17 cellular contexts compared by ENCODE assay signal in the genomic region with DNA sequence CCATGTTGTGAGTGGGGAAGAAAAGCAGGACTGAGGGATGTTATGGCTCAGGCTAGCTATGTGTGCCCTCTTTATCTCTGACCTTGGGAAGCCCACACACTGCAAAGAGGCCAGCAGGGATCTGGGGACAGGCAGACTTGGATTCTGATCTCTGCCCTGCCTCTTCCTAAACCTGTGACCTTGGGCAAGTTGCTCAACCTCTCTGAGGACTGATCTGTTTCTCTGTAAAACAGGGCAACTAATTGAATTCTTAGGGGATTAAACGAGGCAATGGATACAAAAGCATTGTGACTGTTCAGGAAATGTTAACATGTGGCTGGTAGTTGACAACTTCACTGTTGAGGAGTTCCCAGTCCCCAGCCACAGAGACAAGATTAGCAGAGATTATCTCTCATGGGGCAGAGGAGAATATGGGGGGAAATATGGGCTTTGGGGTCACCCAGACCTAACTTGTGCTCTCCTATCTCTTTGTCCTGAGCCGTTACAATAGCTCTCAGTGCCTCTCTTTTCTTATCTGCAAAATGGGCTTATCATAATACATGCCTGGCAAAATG.
DNase-seq lines count a peak whose midpoint lies in the region; ATAC-seq and TF ChIP-seq lines count a peak whose summit lies in the region.
"Had no signal": no experiment of that assay in that cellular context is flagged by ENCODE, and none has a peak within 500 bp of the region (broad histone marks: within the 10 kb centered on the region; RNA-seq: fewer than 3 reads in every experiment).

No MANE protein-coding gene starts in this region.

- H3K9me3 Mint-ChIP-seq in activated CD4-positive, alpha-beta T cell treated with anti-CD3 and anti-CD28 coated beads, Interleukin-2, amount 10 ng/mL, durations not matched to agents 24 days and 14 days = no peaks in the 10 kb centered on the region
- H3K9me3 Mint-ChIP-seq in activated T-helper 17 cell treated with anti-CD3 and anti-CD28 coated beads, Interleukin-2, amount 50 U/mL, for 72 hours = no peaks in the 10 kb centered on the region
- H3K9me3 Mint-ChIP-seq: CD8-positive, alpha-beta T cell had no signal

- H3K9me3 ChIP-seq in heart left ventricle (no peaks in the 10 kb centered on the region), adrenal gland (replicated peaks in 1 of 3) (no peaks in the 10 kb centered on the region), testis (no peaks in the 10 kb centered on the region), A673 (ENCODE audit: low read depth, low read length, poor library complexity, severe bottlenecking) (no peaks in the 10 kb centered on the region)
- H3K9me3 ChIP-seq: BE2C, SJCRH30 had no signal

- H3K4me1 Mint-ChIP-seq in activated CD4-positive, alpha-beta T cell treated with anti-CD3 and anti-CD28 coated beads, Interleukin-2, amount 10 ng/mL, durations not matched to agents 24 days and 14 days = peaks cover 4% of the 10 kb centered on the region
- H3K4me1 Mint-ChIP-seq in activated T-helper 17 cell treated with anti-CD3 and anti-CD28 coated beads, Interleukin-2, amount 50 U/mL, for 72 hours = no peaks in the 10 kb centered on the region

- H3K27ac Mint-ChIP-seq in activated CD4-positive, alpha-beta T cell treated with anti-CD3 and anti-CD28 coated beads, Interleukin-2, amount 10 ng/mL, durations not matched to agents 24 days and 14 days = no peak overlapping the region
- no peak overlapping the region for H3K27ac Mint-ChIP-seq in activated T-helper 17 cell treated with anti-CD3 and anti-CD28 coated beads, Interleukin-2, amount 50 U/mL, for 72 hours
- H3K27ac Mint-ChIP-seq: CD8-positive, alpha-beta T cell had no signal

- H3K27me3 ChIP-seq in heart left ventricle = no peaks in the 10 kb centered on the region
- H3K27me3 ChIP-seq in adrenal gland = no peaks in the 10 kb centered on the region
- no peaks in the 10 kb centered on the region for H3K27me3 ChIP-seq in testis
- H3K27me3 ChIP-seq in A673 (replicated peaks; ENCODE audit: insufficient read depth, low read depth, low read length, poor library complexity) = peaks cover 4% of the 10 kb centered on the region
- H3K27me3 ChIP-seq: BE2C, SJCRH30 had no signal

- H3K4me1 ChIP-seq in heart left ventricle (peaks cover 9 to 54% (median 39%) of the 10 kb centered on the region in 12 donors), adrenal gland (replicated peaks in 1 of 2) (peaks cover 23 to 27% of the 10 kb centered on the region in 2 donors), testis (peaks cover 36% of the 10 kb centered on the region), A673 (ENCODE audit: insufficient read depth, low read length, poor library complexity, severe bottlenecking) (no peaks in the 10 kb centered on the region)
- H3K4me1 ChIP-seq: BE2C, SJCRH30 had no signal

- H3K4me3 ChIP-seq in heart left ventricle (no peak overlapping the region), adrenal gland (no peak overlapping the region), testis (no peak overlapping the region), A673 (ENCODE audit: low read depth, low read length, poor library complexity, severe bottlenecking) (no peak overlapping the region)
- H3K4me3 ChIP-seq: SJCRH30 had no signal

- TF ChIP-seq POLR2A in heart left ventricle (IDR thresholded peaks at IDR 0.05) (no peak), adrenal gland (IDR thresholded peaks at IDR 0.05) (no peak), testis (IDR thresholded peaks at IDR 0.05) (no peak)

- DNase-seq in heart left ventricle (no peak), cardiac septum (ENCODE audit: low spot score) (no peak), adrenal gland (peak in 6 of 7 donors; percentile 29 to 68 (median 52)), left lobe of liver (ENCODE audit: low spot score) (peak; percentile 82), testis (no peak), A673 (ENCODE audit: low spot score) (no peak)
- DNase-seq in activated CD4-positive, alpha-beta T cell treated with anti-CD3 and anti-CD28 coated beads, Interleukin-2, amount 10 ng/mL, durations not matched to agents 24 days and 14 days = no peak
- DNase-seq: BE2C; CD8-positive, alpha-beta T cell; DMS79 treated with DMSO at 0.1 percent for 48 hours; NCI-H187; NCI-H345; NCI-H526; SJCRH30 had no signal

- no peak overlapping the region for H3K4me3 Mint-ChIP-seq in activated CD4-positive, alpha-beta T cell treated with anti-CD3 and anti-CD28 coated beads, Interleukin-2, amount 10 ng/mL, durations not matched to agents 24 days and 14 days
- no peak overlapping the region for H3K4me3 Mint-ChIP-seq in activated T-helper 17 cell treated with anti-CD3 and anti-CD28 coated beads, Interleukin-2, amount 50 U/mL, for 72 hours
- H3K4me3 Mint-ChIP-seq: CD8-positive, alpha-beta T cell had no signal

- 34 to 53% (median 45%) methylated on average over 2 of the region's 2 CpGs for WGBS in heart left ventricle, 4 donors
- WGBS in adrenal gland, 4 donors = 47 to 54% (median 48%) methylated on average over 2 of the region's 2 CpGs
- 49 to 50% methylated on average over 2 of the region's 2 CpGs for WGBS in testis, 2 donors

- ATAC-seq in heart left ventricle (no peak), left lobe of liver (peak; percentile 30)
- no peak for ATAC-seq in activated T-helper 17 cell treated with anti-CD3 and anti-CD28 coated beads, Interleukin-2, amount 50 U/mL, for 72 hours (replicated peaks)
- ATAC-seq: CD8-positive, alpha-beta T cell; HCT116 had no signal

- H3K27ac ChIP-seq in heart left ventricle = peak overlapping the region in 10 of 12 donors; percentile 12 to 81 (median 54)
- peak overlapping the region in 3 of 5 donors; percentile 11 to 46 (median 41) for H3K27ac ChIP-seq in adrenal gland
- peak overlapping the region; percentile 5 to 50 for H3K27ac ChIP-seq in testis
- H3K27ac ChIP-seq in A673 (ENCODE audit: low read depth, low read length, poor library complexity, severe bottlenecking) = no peak overlapping the region
- H3K27ac ChIP-seq: 22Rv1, SJCRH30 had no signal

- CTCF ChIA-PET in A673 (lab: Charles Lee) = no interaction called here

- POLR2A ChIA-PET in A673 (lab: Charles Lee; ENCODE audit: low non-redundant PET) = no interaction called here

- no peaks in the 10 kb centered on the region for H3K36me3 Mint-ChIP-seq in activated CD4-positive, alpha-beta T cell treated with anti-CD3 and anti-CD28 coated beads, Interleukin-2, amount 10 ng/mL, durations not matched to agents 24 days and 14 days (ENCODE audit: low read depth)
- no peaks in the 10 kb centered on the region for H3K36me3 Mint-ChIP-seq in activated T-helper 17 cell treated with anti-CD3 and anti-CD28 coated beads, Interleukin-2, amount 50 U/mL, for 72 hours (ENCODE audit: low read depth)
- H3K36me3 Mint-ChIP-seq: CD8-positive, alpha-beta T cell had no signal

- BruUV-seq in A673 (replicated peaks; lab: Mats Ljungman, UMichigan) = no TSS peak

- H3K36me3 ChIP-seq in heart left ventricle (no peaks in the 10 kb centered on the region), adrenal gland (replicated peaks in 1 of 2) (no peaks in the 10 kb centered on the region), testis (ENCODE audit: low read depth, missing control alignments) (no peaks in the 10 kb centered on the region), A673 (ENCODE audit: insufficient read depth, low read length, poor library complexity, severe bottlenecking) (no peaks in the 10 kb centered on the region)
- H3K36me3 ChIP-seq: BE2C, SJCRH30 had no signal

- intact Hi-C loops in heart left ventricle (cut with DNase I) (loop anchor here in 7 of 10 donors (5.0 to 10.0 kb wide), 6 partner anchors 49 to 209 kb away; a partner anchor contains a TSS), cardiac septum (cut with DNase I) (loop anchor here (5.0 kb wide), 1 partner anchor 134 kb away; no protein-coding TSS in a partner anchor), adrenal gland (cut with DNase I) (loop anchor here in 1 of 2 donors (5.0 to 10.0 kb wide), 2 partner anchors 126 to 206 kb away; a partner anchor contains a TSS), testis (cut with DNase I; ENCODE audit: low total_unique reads) (no loop called here), A673 (cut with micrococcal nuclease; ENCODE audit: unreplicated experiment) (no loop called here)
- intact Hi-C loops in activated CD4-positive, alpha-beta T cell treated with anti-CD3 and anti-CD28 coated beads, Interleukin-2, amount 10 ng/mL, durations not matched to agents 24 days and 14 days (cut with micrococcal nuclease) = loop anchor here (10.0 kb wide), 1 partner anchor 206 kb away; a partner anchor contains a TSS

- TF ChIP-seq CTCF in heart left ventricle (IDR thresholded peaks at IDR 0.05) (no peak), adrenal gland (IDR thresholded peaks at IDR 0.05) (no peak), testis (IDR thresholded peaks at IDR 0.05) (no peak), A673 (conservative IDR thresholded peaks at IDR 0.05; ENCODE audit: low read depth, low read length) (no peak)

- peaks cover 13% of the 10 kb centered on the region for H3K27me3 Mint-ChIP-seq in activated CD4-positive, alpha-beta T cell treated with anti-CD3 and anti-CD28 coated beads, Interleukin-2, amount 10 ng/mL, durations not matched to agents 24 days and 14 days
- H3K27me3 Mint-ChIP-seq in activated T-helper 17 cell treated with anti-CD3 and anti-CD28 coated beads, Interleukin-2, amount 50 U/mL, for 72 hours = peaks cover 20% of the 10 kb centered on the region

Comparison
In these comparisons a context has a peak if more than half of its experiments do, and no peak if none do; other contexts are left out.
1. DNase-seq: peak in adrenal gland (6 of 7) and left lobe of liver (single experiment); none in heart left ventricle (0 of 5), cardiac septum (single experiment), testis (single experiment), A673 (single experiment) and activated CD4-positive, alpha-beta T cell treated with anti-CD3 and anti-CD28 coated beads, Interleukin-2, amount 10 ng/mL, durations not matched to agents 24 days and 14 days (single experiment).
2. intact Hi-C loops: an anchor here in heart left ventricle (5.0 to 10.0 kb wide), cardiac septum (5.0 kb wide) and activated CD4-positive, alpha-beta T cell treated with anti-CD3 and anti-CD28 coated beads, Interleukin-2, amount 10 ng/mL, durations not matched to agents 24 days and 14 days (10.0 kb wide); none called in testis and A673.